In the genomic region with DNA sequence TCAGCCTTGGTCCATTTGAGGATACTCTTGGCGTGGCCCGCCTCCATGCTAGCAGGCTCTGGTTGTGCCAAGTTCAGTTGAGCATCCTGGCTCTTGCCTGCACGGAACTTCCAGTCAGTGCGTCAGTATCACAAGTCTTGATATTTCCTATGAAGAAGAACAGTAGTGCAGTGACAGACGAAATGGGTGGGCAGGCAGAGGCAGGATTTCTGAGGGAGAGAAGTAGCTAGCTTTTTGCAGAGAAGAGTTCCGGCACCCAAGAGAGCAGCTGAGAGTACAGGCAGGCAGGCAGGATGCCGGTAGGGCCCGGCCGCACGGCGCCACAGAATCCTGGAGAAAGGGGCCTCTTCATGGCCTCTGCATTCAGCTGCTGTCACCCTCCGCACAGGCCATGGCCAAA, we compare ENCODE assay signal across 1 cellular context.
TF ChIP-seq lines count a peak whose summit lies in the region.

No MANE protein-coding gene starts in this region.

TF ChIP-seq in H1, 55 proteins besides CTCF, POLR2A, EP300 and RAD21:
- TF ChIP-seq, protein P1, sequence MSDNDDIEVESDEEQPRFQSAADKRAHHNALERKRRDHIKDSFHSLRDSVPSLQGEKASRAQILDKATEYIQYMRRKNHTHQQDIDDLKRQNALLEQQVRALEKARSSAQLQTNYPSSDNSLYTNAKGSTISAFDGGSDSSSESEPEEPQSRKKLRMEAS (IDR thresholded peaks at IDR 0.05), result no peak
- TF ChIP-seq CBX5 (IDR thresholded peaks at IDR 0.05; ENCODE audit: low read depth, low read length) (no peak), FOSL1 (IDR thresholded peaks at IDR 0.05; ENCODE audit: insufficient read depth, low read depth, low read length) (no peak), SRF (IDR thresholded peaks at IDR 0.05; ENCODE audit: low read depth, low read length) (no peak), PHF8 (conservative IDR thresholded peaks at IDR 0.05; ENCODE audit: low read depth, low read length) (no peak), HDAC2 (IDR thresholded peaks at IDR 0.05; ENCODE audit: borderline replicate concordance in 1 of 2, low read depth in 2 of 2, low read length in 2 of 2) (no peak), BACH1 (IDR thresholded peaks at IDR 0.05; ENCODE audit: low read length) (no peak), NRF1 (IDR thresholded peaks at IDR 0.05; ENCODE audit: low read depth, low read length) (no peak), YY1 (IDR thresholded peaks at IDR 0.05; ENCODE audit: low read depth, low read length) (no peak), TEAD4 (IDR thresholded peaks at IDR 0.05; ENCODE audit: low read depth, low read length) (no peak), RFX5 (IDR thresholded peaks at IDR 0.05; ENCODE audit: borderline replicate concordance, low read depth, low read length) (no peak), SUZ12 (IDR thresholded peaks at IDR 0.05; ENCODE audit: low read length) (no peak)
